In the genomic region with DNA sequence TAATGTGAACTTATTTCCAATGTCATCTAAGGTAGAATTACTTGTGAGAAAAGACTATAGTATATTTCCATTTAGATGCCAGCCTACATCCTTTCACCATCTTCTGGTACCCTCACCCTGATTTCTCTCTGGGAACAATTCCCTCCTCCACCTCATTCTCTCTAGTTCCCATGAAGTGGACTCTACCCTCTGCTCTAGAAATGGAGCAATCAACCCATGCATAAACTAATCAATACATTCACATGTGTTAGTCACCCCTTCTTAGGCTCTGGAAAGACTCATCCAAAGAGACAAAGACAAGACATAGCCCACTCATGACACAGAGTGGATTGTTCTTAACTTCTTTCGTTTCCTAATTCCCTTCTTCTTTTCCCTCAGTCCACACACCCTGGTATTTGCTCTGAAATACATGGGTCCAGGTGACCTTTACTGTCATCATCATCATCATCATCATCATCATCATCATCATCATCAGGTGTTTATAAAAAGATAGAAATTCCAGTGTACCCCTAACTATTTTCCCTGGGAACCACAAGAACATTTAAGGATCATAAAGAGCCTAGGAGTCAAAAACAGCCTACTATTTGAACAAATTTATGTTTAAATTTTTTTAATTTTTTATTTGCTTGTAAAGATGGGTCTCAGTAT, we compare ENCODE assay signal across 26 cellular contexts.
"Had no signal": no experiment of that assay in that cellular context is flagged by ENCODE, and none has a peak within 500 bp of the region (broad histone marks: within the 10 kb centered on the region; RNA-seq: fewer than 3 reads in every experiment).

No MANE protein-coding gene starts in this region.

- H3K27me3 ChIP-seq: colonic mucosa, gastrocnemius medialis had no signal

- ATAC-seq: effector memory CD8-positive, alpha-beta T cell; esophagus mucosa; gastrocnemius medialis; heart right ventricle; left cardiac atrium; lower lobe of right lung; naive thymus-derived CD4-positive, alpha-beta T cell had no signal

- H3K9me3 ChIP-seq: colonic mucosa, esophagus squamous epithelium, gastrocnemius medialis, heart right ventricle, left ventricle myocardium inferior, lower lobe of right lung had no signal

- H3K4me1 Mint-ChIP-seq: naive thymus-derived CD4-positive, alpha-beta T cell had no signal

- H3K36me3 ChIP-seq: colonic mucosa, esophagus squamous epithelium, gastrocnemius medialis, heart right ventricle, left ventricle myocardium inferior, lower lobe of right lung had no signal

- H3K27me3 Mint-ChIP-seq: effector memory CD8-positive, alpha-beta T cell had no signal

- H3K27ac Mint-ChIP-seq: dendritic cell treated with granulocyte-macrophage colony-stimulating factor and Interleukin-4, amounts not matched to agents 40 ng/mL and 50 ng/mL, for 4 days; effector memory CD8-positive, alpha-beta T cell; endodermal cell; naive thymus-derived CD4-positive, alpha-beta T cell had no signal

- H3K4me3 ChIP-seq: colonic mucosa, esophagus squamous epithelium, gastrocnemius medialis, heart right ventricle, left ventricle myocardium inferior, lower lobe of right lung had no signal

- FAIRE-seq: endometrium, islet of Langerhans, keratinocyte had no signal

- H3K9me3 Mint-ChIP-seq: dendritic cell treated with granulocyte-macrophage colony-stimulating factor and Interleukin-4, amounts not matched to agents 40 ng/mL and 50 ng/mL, for 4 days; endodermal cell had no signal

- H3K36me3 Mint-ChIP-seq: naive thymus-derived CD4-positive, alpha-beta T cell had no signal

- H3K27ac ChIP-seq: colonic mucosa, epithelial cell of prostate, esophagus squamous epithelium, gastrocnemius medialis, heart right ventricle, left ventricle myocardium inferior, lower lobe of right lung had no signal

- H3K4me1 ChIP-seq: colonic mucosa, esophagus squamous epithelium, gastrocnemius medialis, heart right ventricle, left ventricle myocardium inferior, lower lobe of right lung had no signal

- H3K4me3 Mint-ChIP-seq: dendritic cell treated with granulocyte-macrophage colony-stimulating factor and Interleukin-4, amounts not matched to agents 40 ng/mL and 50 ng/mL, for 4 days; effector memory CD8-positive, alpha-beta T cell; endodermal cell; naive thymus-derived CD4-positive, alpha-beta T cell had no signal

- DNase-seq: colonic mucosa; cortex of kidney; effector CD8-positive, alpha-beta T cell; effector memory CD8-positive, alpha-beta T cell; endodermal cell; erythroblast; esophagus squamous epithelium; foreskin fibroblast; foreskin melanocyte; gastrocnemius medialis; glutamatergic neuron; head of caudate nucleus; heart right ventricle; hippocampal formation; left cardiac atrium; left ventricle myocardium inferior; lower lobe of right lung; mesendoderm; midbrain; naive thymus-derived CD4-positive, alpha-beta T cell had no signal
